Comparison of ENCODE assay signal across 1 cellular context in the genomic region with DNA sequence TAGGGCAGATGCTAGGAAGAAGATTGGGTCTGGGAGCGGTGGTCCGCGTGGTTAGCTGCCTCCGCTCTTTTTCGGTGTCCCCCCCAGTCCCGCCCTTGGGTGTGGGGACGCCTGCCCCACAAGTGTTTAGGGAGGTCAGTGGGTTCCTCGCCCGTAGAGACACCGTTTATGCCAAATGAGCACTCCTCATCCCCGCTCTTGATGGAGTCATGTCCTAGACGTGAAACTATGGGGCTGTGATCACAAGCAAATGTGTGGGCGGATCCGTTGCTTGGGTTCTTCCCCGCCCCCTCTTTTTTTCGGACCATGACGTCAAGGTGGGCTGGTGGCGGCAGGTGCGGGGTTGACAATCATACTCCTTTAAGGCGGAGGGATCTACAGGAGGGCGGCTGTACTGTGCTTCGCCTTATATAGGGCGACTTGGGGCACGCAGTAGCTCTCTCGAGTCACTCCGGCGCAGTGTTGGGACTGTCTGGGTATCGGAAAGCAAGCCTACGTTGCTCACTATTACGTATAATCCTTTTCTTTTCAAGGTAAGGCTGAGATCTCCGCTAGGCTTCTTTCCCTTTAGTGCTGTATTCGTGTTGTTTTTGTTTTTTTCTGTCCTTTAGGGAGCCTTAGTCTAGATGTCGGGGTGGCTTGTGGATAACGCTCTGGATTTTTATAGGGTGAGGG.
TF ChIP-seq lines count a peak whose summit lies in the region.

TSS of gene HSP90AB1 (plus strand) at position 439 of the 675 bp plus-strand sequence. CDS start 1,529 bp downstream, outside the sequence.

TF ChIP-seq in WTC11, 78 proteins besides CTCF, POLR2A, EP300 and RAD21 (continued from another document):
- TF ChIP-seq ATF6 (CRISPR knock-in tag; IDR thresholded peaks at IDR 0.05) (no peak), ZBTB21 (CRISPR knock-in tag; IDR thresholded peaks at IDR 0.05; ENCODE audit: borderline replicate concordance) (peak; percentile 34; the same call in 1 of the 2 replicates), ESRRA (CRISPR knock-in tag; IDR thresholded peaks at IDR 0.05; ENCODE audit: borderline replicate concordance) (no peak), KAT7 (CRISPR knock-in tag; IDR thresholded peaks at IDR 0.05; ENCODE audit: borderline replicate concordance) (peak; percentile 84), SOX15 (CRISPR knock-in tag; IDR thresholded peaks at IDR 0.05) (no peak), ETV6 (CRISPR knock-in tag; IDR thresholded peaks at IDR 0.05) (peak; percentile 30; the same call in 1 of the 2 replicates), ZNF317 (CRISPR knock-in tag; IDR thresholded peaks at IDR 0.05; ENCODE audit: borderline replicate concordance, low read depth) (no peak), EMX1 (CRISPR knock-in tag; IDR thresholded peaks at IDR 0.05) (0 out of 2 replicates have a peak, but pooled peaks have one; percentile 38), SP1 (CRISPR knock-in tag; conservative IDR thresholded peaks at IDR 0.05) (peak; percentile 80), NFATC4 (CRISPR knock-in tag; IDR thresholded peaks at IDR 0.05) (0 out of 2 replicates have a peak, but pooled peaks have one; percentile 34), RORB (CRISPR knock-in tag; IDR thresholded peaks at IDR 0.05) (peak; percentile 28; the same call in 1 of the 2 replicates), ZNF219 (CRISPR knock-in tag; IDR thresholded peaks at IDR 0.05; ENCODE audit: borderline replicate concordance) (no peak), MAX (CRISPR knock-in tag; IDR thresholded peaks at IDR 0.05) (peak; percentile 50; the same call in 1 of the 2 replicates)
- TF ChIP-seq, protein P1, sequence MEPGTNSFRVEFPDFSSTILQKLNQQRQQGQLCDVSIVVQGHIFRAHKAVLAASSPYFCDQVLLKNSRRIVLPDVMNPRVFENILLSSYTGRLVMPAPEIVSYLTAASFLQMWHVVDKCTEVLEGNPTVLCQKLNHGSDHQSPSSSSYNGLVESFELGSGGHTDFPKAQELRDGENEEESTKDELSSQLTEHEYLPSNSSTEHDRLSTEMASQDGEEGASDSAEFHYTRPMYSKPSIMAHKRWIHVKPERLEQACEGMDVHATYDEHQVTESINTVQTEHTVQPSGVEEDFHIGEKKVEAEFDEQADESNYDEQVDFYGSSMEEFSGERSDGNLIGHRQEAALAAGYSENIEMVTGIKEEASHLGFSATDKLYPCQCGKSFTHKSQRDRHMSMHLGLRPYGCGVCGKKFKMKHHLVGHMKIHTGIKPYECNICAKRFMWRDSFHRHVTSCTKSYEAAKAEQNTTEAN (CRISPR knock-in tag; IDR thresholded peaks at IDR 0.05): 0 out of 2 replicates have a peak, but pooled peaks have one; percentile 64
- TF ChIP-seq, protein P2, sequence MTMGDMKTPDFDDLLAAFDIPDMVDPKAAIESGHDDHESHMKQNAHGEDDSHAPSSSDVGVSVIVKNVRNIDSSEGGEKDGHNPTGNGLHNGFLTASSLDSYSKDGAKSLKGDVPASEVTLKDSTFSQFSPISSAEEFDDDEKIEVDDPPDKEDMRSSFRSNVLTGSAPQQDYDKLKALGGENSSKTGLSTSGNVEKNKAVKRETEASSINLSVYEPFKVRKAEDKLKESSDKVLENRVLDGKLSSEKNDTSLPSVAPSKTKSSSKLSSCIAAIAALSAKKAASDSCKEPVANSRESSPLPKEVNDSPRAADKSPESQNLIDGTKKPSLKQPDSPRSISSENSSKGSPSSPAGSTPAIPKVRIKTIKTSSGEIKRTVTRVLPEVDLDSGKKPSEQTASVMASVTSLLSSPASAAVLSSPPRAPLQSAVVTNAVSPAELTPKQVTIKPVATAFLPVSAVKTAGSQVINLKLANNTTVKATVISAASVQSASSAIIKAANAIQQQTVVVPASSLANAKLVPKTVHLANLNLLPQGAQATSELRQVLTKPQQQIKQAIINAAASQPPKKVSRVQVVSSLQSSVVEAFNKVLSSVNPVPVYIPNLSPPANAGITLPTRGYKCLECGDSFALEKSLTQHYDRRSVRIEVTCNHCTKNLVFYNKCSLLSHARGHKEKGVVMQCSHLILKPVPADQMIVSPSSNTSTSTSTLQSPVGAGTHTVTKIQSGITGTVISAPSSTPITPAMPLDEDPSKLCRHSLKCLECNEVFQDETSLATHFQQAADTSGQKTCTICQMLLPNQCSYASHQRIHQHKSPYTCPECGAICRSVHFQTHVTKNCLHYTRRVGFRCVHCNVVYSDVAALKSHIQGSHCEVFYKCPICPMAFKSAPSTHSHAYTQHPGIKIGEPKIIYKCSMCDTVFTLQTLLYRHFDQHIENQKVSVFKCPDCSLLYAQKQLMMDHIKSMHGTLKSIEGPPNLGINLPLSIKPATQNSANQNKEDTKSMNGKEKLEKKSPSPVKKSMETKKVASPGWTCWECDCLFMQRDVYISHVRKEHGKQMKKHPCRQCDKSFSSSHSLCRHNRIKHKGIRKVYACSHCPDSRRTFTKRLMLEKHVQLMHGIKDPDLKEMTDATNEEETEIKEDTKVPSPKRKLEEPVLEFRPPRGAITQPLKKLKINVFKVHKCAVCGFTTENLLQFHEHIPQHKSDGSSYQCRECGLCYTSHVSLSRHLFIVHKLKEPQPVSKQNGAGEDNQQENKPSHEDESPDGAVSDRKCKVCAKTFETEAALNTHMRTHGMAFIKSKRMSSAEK (CRISPR knock-in tag; IDR thresholded peaks at IDR 0.05; ENCODE audit: borderline replicate concordance): 0 out of 2 replicates have a peak, but pooled peaks have one; percentile 30
- TF ChIP-seq, protein P3, sequence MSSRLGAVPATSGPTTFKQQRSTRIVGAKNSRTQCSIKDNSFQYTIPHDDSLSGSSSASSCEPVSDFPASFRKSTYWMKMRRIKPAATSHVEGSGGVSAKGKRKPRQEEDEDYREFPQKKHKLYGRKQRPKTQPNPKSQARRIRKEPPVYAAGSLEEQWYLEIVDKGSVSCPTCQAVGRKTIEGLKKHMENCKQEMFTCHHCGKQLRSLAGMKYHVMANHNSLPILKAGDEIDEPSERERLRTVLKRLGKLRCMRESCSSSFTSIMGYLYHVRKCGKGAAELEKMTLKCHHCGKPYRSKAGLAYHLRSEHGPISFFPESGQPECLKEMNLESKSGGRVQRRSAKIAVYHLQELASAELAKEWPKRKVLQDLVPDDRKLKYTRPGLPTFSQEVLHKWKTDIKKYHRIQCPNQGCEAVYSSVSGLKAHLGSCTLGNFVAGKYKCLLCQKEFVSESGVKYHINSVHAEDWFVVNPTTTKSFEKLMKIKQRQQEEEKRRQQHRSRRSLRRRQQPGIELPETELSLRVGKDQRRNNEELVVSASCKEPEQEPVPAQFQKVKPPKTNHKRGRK (CRISPR knock-in tag; IDR thresholded peaks at IDR 0.05; ENCODE audit: borderline replicate concordance): no peak
- TF ChIP-seq, protein P4, sequence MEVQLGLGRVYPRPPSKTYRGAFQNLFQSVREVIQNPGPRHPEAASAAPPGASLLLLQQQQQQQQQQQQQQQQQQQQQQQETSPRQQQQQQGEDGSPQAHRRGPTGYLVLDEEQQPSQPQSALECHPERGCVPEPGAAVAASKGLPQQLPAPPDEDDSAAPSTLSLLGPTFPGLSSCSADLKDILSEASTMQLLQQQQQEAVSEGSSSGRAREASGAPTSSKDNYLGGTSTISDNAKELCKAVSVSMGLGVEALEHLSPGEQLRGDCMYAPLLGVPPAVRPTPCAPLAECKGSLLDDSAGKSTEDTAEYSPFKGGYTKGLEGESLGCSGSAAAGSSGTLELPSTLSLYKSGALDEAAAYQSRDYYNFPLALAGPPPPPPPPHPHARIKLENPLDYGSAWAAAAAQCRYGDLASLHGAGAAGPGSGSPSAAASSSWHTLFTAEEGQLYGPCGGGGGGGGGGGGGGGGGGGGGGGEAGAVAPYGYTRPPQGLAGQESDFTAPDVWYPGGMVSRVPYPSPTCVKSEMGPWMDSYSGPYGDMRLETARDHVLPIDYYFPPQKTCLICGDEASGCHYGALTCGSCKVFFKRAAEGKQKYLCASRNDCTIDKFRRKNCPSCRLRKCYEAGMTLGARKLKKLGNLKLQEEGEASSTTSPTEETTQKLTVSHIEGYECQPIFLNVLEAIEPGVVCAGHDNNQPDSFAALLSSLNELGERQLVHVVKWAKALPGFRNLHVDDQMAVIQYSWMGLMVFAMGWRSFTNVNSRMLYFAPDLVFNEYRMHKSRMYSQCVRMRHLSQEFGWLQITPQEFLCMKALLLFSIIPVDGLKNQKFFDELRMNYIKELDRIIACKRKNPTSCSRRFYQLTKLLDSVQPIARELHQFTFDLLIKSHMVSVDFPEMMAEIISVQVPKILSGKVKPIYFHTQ (CRISPR knock-in tag; IDR thresholded peaks at IDR 0.05): peak; percentile 73; the same call in 1 of the 2 replicates
